Comparison of ENCODE assay signal across 19 cellular contexts in the genomic region with DNA sequence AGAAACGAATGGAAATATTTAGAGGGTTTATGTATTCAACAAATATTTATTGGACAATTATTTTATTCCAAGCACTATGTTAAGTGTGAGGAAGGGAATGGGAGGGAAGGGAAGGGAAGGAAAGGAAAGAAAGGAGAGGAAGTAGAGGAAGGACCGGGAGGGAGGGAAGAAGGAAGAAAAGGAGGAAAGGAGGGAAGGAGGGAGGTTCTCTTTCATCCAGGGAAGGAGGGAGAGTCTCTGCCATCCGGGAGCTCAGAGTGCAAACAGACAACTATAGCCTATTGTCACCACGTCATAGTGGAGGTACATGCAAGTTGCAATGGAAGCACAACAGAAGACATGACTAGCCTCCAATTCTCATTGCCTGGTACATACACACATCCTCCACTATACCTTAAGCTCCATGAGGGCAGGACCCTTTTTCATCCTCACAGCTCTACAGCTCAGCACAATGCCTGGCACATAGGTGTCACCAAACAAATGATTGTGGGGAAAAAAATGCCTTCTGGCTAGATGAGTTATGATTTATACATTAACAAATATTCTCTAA. TPM values are rescaled to one million over a fixed set of nuclear protein-coding genes. Genes with fewer than 3 reads are reported as not detected.
DNase-seq lines count a peak whose midpoint lies in the region; ATAC-seq and TF ChIP-seq lines count a peak whose summit lies in the region.
"Had no signal": no experiment of that assay in that cellular context is flagged by ENCODE, and none has a peak within 500 bp of the region (broad histone marks: within the 10 kb centered on the region; RNA-seq: fewer than 3 reads in every experiment).

No MANE protein-coding gene starts in this region.

- peaks cover 66% of the 10 kb centered on the region for H3K4me1 ChIP-seq in thymus (ENCODE audit: control insufficient read depth, insufficient read depth, low read length)
- H3K4me1 ChIP-seq: HAP-1 had no signal

- H3K27ac ChIP-seq in thymus (ENCODE audit: low read depth), result peak overlapping the region; percentile 66
- H3K27ac ChIP-seq: VCaP had no signal

- H3K27me3 ChIP-seq in thymus (ENCODE audit: control insufficient read depth, insufficient read depth), result no peaks in the 10 kb centered on the region
- H3K27me3 ChIP-seq: esophagus squamous epithelium had no signal

- peaks cover 20% of the 10 kb centered on the region for H3K36me3 Mint-ChIP-seq in natural killer cell treated with Interleukin-12 subunit alpha and Interleukin-12 subunit beta and Interleukin-15 and Interleukin-18, amount 100 ng/mL, for 72 hours
- H3K36me3 Mint-ChIP-seq in natural killer cell, result peaks cover 6% of the 10 kb centered on the region
- peaks cover 92% of the 10 kb centered on the region for H3K36me3 Mint-ChIP-seq in activated naive CD8-positive, alpha-beta T cell treated with anti-CD3 and anti-CD28 coated beads, Interleukin-2, amount 50 U/mL, for 24 hours (ENCODE audit: low read depth)

- H3K27me3 Mint-ChIP-seq in natural killer cell treated with Interleukin-12 subunit alpha and Interleukin-12 subunit beta and Interleukin-15 and Interleukin-18, amount 100 ng/mL, for 72 hours, result no peaks in the 10 kb centered on the region
- H3K27me3 Mint-ChIP-seq in natural killer cell (ENCODE audit: low read depth in 2 of 2), result no peaks in the 10 kb centered on the region
- no peaks in the 10 kb centered on the region for H3K27me3 Mint-ChIP-seq in activated naive CD8-positive, alpha-beta T cell treated with anti-CD3 and anti-CD28 coated beads, Interleukin-2, amount 50 U/mL, for 24 hours

- DNase-seq in natural killer cell treated with Interleukin-12 subunit alpha and Interleukin-12 subunit beta and Interleukin-15 and Interleukin-18, amount 100 ng/mL, for 72 hours (ENCODE audit: low spot score), result no peak
- no peak for DNase-seq in natural killer cell
- DNase-seq in NB4 (ENCODE audit: low read depth), result no peak
- no peak for DNase-seq in activated naive CD8-positive, alpha-beta T cell treated with anti-CD3 and anti-CD28 coated beads, Interleukin-2, amount 50 U/mL, for 24 hours
- no peak for DNase-seq in NCI-H2171 treated with DMSO at 0.1 percent for 48 hours (lab: John Stamatoyannopoulos, UW)
- DNase-seq: amygdala, caudate nucleus, esophagus squamous epithelium, KG1, left ventricle myocardium superior, mucosa of descending colon, NCI-H1092, NCI-H2081 treated with DMSO at 0.1 percent for 48 hours, NCI-H524 treated with DMSO at 0.1 percent for 48 hours, SHP77 had no signal

- WGBS in thymus, result 83% methylated on average over 4 of the region's 4 CpGs

- no peak for TF ChIP-seq POLR2A in NB4 (IDR thresholded peaks at IDR 0.05; ENCODE audit: extremely low read depth, insufficient read length)

- H3K9me3 ChIP-seq in thymus (ENCODE audit: control insufficient read depth), result no peaks in the 10 kb centered on the region
- H3K9me3 ChIP-seq: esophagus squamous epithelium, HAP-1, mucosa of descending colon had no signal

- ATAC-seq in natural killer cell treated with Interleukin-12 subunit alpha and Interleukin-12 subunit beta and Interleukin-15 and Interleukin-18, amount 100 ng/mL, for 72 hours, result no peak
- ATAC-seq in natural killer cell, result no peak
- ATAC-seq in activated naive CD8-positive, alpha-beta T cell treated with anti-CD3 and anti-CD28 coated beads, Interleukin-2, amount 50 U/mL, for 24 hours, result no peak
- no peak for ATAC-seq in HG03175 (IDR thresholded peaks at IDR 0.05; ENCODE audit: unreplicated experiment)
- ATAC-seq: left ventricle myocardium superior, mucosa of descending colon had no signal

- TF ChIP-seq CTCF in natural killer cell (IDR thresholded peaks at IDR 0.05) (no peak), NB4 (IDR thresholded peaks at IDR 0.05; ENCODE audit: low read depth, low read length) (no peak)

- peaks cover 72% of the 10 kb centered on the region for H3K36me3 ChIP-seq in thymus (ENCODE audit: control insufficient read depth, insufficient read depth)
- H3K36me3 ChIP-seq: esophagus squamous epithelium, HAP-1 had no signal

- H3K9me3 Mint-ChIP-seq in natural killer cell treated with Interleukin-12 subunit alpha and Interleukin-12 subunit beta and Interleukin-15 and Interleukin-18, amount 100 ng/mL, for 72 hours, result no peaks in the 10 kb centered on the region
- H3K9me3 Mint-ChIP-seq in natural killer cell, result no peaks in the 10 kb centered on the region
- H3K9me3 Mint-ChIP-seq in activated naive CD8-positive, alpha-beta T cell treated with anti-CD3 and anti-CD28 coated beads, Interleukin-2, amount 50 U/mL, for 24 hours, result no peaks in the 10 kb centered on the region

- H3K4me3 ChIP-seq in NB4 (ENCODE audit: low read depth, low read length) (peak overlapping the region; percentile 2), thymus (ENCODE audit: low read length) (peak overlapping the region; percentile 11)
- H3K4me3 ChIP-seq: esophagus squamous epithelium, HAP-1, mucosa of descending colon had no signal

- H3K4me3 Mint-ChIP-seq in natural killer cell treated with Interleukin-12 subunit alpha and Interleukin-12 subunit beta and Interleukin-15 and Interleukin-18, amount 100 ng/mL, for 72 hours, result no peak overlapping the region
- no peak overlapping the region for H3K4me3 Mint-ChIP-seq in natural killer cell
- peak overlapping the region; percentile 86 for H3K4me3 Mint-ChIP-seq in activated naive CD8-positive, alpha-beta T cell treated with anti-CD3 and anti-CD28 coated beads, Interleukin-2, amount 50 U/mL, for 24 hours

- intact Hi-C loops in natural killer cell (cut with micrococcal nuclease), result no loop called here

- H3K27ac Mint-ChIP-seq in natural killer cell treated with Interleukin-12 subunit alpha and Interleukin-12 subunit beta and Interleukin-15 and Interleukin-18, amount 100 ng/mL, for 72 hours, result peak overlapping the region; percentile 56 to 98
- no peak overlapping the region for H3K27ac Mint-ChIP-seq in natural killer cell
- H3K27ac Mint-ChIP-seq in activated naive CD8-positive, alpha-beta T cell treated with anti-CD3 and anti-CD28 coated beads, Interleukin-2, amount 50 U/mL, for 24 hours, result peak overlapping the region; percentile 96

- peaks cover 47 to 83% of the 10 kb centered on the region in 2 donors for H3K4me1 Mint-ChIP-seq in natural killer cell treated with Interleukin-12 subunit alpha and Interleukin-12 subunit beta and Interleukin-15 and Interleukin-18, amount 100 ng/mL, for 72 hours (ENCODE audit: low read depth in 2 of 2)
- peaks cover 45 to 49% of the 10 kb centered on the region in 2 donors for H3K4me1 Mint-ChIP-seq in natural killer cell
- peaks cover 97% of the 10 kb centered on the region for H3K4me1 Mint-ChIP-seq in activated naive CD8-positive, alpha-beta T cell treated with anti-CD3 and anti-CD28 coated beads, Interleukin-2, amount 50 U/mL, for 24 hours

RNA-seq across cellular contexts. Expression of a gene that starts 48.1 kb away (rescaled TPM):
- 100 to 1,000 TPM; 147 to 221 TPM for total RNA-seq in natural killer cell treated with Interleukin-12 subunit alpha and Interleukin-12 subunit beta and Interleukin-15 and Interleukin-18, amount 100 ng/mL, for 72 hours
- total RNA-seq in natural killer cell, result 10 to 100 TPM; 79.5 to 97.9 (median 92.8) TPM
- 237 TPM for polyA plus RNA-seq in thymus

RNA-seq across cellular contexts. Expression of a gene that starts 57.2 kb away (rescaled TPM):
- 10 to 100 TPM in 1 of 2 donors, 1 to 10 TPM in 1; 8.4 to 36.8 TPM for total RNA-seq in natural killer cell treated with Interleukin-12 subunit alpha and Interleukin-12 subunit beta and Interleukin-15 and Interleukin-18, amount 100 ng/mL, for 72 hours
- total RNA-seq in natural killer cell, result 10 to 100 TPM; 29.7 to 39.3 (median 30.2) TPM
- 9.3 TPM for polyA plus RNA-seq in thymus

Comparison
In these comparisons a context has a peak if more than half of its experiments do, and no peak if none do; other contexts are left out.
1. H3K27ac Mint-ChIP-seq: peak in natural killer cell treated with Interleukin-12 subunit alpha and Interleukin-12 subunit beta and Interleukin-15 and Interleukin-18, amount 100 ng/mL, for 72 hours (2 of 2) and activated naive CD8-positive, alpha-beta T cell treated with anti-CD3 and anti-CD28 coated beads, Interleukin-2, amount 50 U/mL, for 24 hours (single experiment); none in natural killer cell (0 of 2).